Comparison of ENCODE assay signal across 10 cellular contexts in the genomic region with DNA sequence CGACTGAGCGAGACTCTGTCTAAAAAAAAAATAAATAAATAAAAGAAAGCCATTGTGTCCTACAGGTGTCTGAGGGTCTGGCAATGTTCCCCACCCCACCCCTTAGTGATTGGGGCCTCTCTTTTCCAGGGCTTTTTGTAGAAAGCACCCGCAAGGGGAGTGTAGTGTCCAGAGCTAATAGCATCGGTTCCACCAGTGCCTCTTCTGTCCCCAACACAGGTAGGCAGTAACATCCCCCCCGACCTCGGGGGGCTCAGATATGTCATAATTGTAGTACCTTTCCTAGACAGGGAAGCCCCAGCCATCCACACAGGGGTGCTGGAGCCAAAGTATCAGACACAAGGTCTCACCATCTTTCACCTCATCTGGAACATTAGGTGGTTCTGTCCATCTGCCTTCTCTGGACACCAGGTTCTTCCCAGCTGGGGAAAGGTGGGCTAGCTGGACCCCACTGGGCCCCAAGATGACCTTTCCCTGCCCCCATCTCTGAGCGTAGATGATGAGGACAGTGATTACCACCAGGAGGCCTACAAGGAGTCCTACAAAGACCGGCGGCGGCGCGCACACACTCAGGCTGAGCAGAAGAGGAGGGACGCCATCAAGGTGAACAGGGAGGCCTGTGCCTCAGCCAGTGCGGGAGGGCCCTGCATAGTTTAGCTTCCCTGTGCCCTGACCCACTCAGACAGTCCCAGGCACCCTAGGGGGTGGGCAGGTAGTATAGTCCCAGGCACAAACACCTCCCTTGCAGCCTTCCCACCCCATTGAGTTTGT. TPM values are rescaled to one million over a fixed set of nuclear protein-coding genes. Genes with fewer than 3 reads are reported as not detected.
DNase-seq lines count a peak whose midpoint lies in the region; ATAC-seq and TF ChIP-seq lines count a peak whose summit lies in the region.
"Had no signal": no experiment of that assay in that cellular context is flagged by ENCODE, and none has a peak within 500 bp of the region (broad histone marks: within the 10 kb centered on the region; RNA-seq: fewer than 3 reads in every experiment).

No MANE protein-coding gene starts in this region.

- TF ChIP-seq POLR2A in Raji (IDR thresholded peaks at IDR 0.05; ENCODE audit: insufficient read depth, low read depth, low read length) = 0 out of 2 replicates have a peak, but pooled peaks have one; percentile 19
- no peak for TF ChIP-seq POLR2A in gastroesophageal sphincter (IDR thresholded peaks at IDR 0.05)

- TF ChIP-seq EP300 in gastroesophageal sphincter (IDR thresholded peaks at IDR 0.05) = no peak

- H3K27me3 ChIP-seq in gastroesophageal sphincter (no peaks in the 10 kb centered on the region), skeletal muscle satellite cell (ENCODE audit: control insufficient read depth, insufficient read depth, low read length) (no peaks in the 10 kb centered on the region)

- ATAC-seq in gastroesophageal sphincter = no peak

- H3K4me1 ChIP-seq in gastroesophageal sphincter (peaks cover 0 to 50% (median 27%) of the 10 kb centered on the region in 3 donors), skeletal muscle satellite cell (ENCODE audit: control insufficient read depth, insufficient read depth, low read length) (peaks cover 34% of the 10 kb centered on the region)

- no peak for DNase-seq in T-helper 1 cell
- no peak for DNase-seq in GM03348 (ENCODE audit: low spot score)
- no peak for DNase-seq in ACHN
- no peak for DNase-seq in anterior cingulate cortex (lab: John Stamatoyannopoulos, UW)
- DNase-seq: NCI-H526 had no signal

- H3K27ac Mint-ChIP-seq in T-helper 1 cell treated with Interleukin-12 subunit alpha and Interleukin-12 subunit beta and Interleukin-4 antibody, amounts not matched to agents 30 μg/mL and 1 μg/mL, for 36 hours = peak overlapping the region; percentile 45

- H3K4me3 ChIP-seq in gastroesophageal sphincter (no peak overlapping the region), skeletal muscle satellite cell (ENCODE audit: low read length) (no peak overlapping the region)

- TF ChIP-seq CTCF in gastroesophageal sphincter (IDR thresholded peaks at IDR 0.05) = no peak

- no peaks in the 10 kb centered on the region for H3K9me3 Mint-ChIP-seq in T-helper 1 cell treated with Interleukin-12 subunit alpha and Interleukin-12 subunit beta and Interleukin-4 antibody, amounts not matched to agents 30 μg/mL and 1 μg/mL, for 36 hours

- no peak overlapping the region for H3K4me3 Mint-ChIP-seq in T-helper 1 cell treated with Interleukin-12 subunit alpha and Interleukin-12 subunit beta and Interleukin-4 antibody, amounts not matched to agents 30 μg/mL and 1 μg/mL, for 36 hours

- 80% methylated on average over 5 of the region's 14 CpGs; no CpG with 5 or more reads in 1 of the 2 donors for WGBS in gastroesophageal sphincter (ENCODE audit: low coverage in 1 of 2), 2 donors

- peaks cover 43% of the 10 kb centered on the region for H3K36me3 Mint-ChIP-seq in T-helper 1 cell treated with Interleukin-12 subunit alpha and Interleukin-12 subunit beta and Interleukin-4 antibody, amounts not matched to agents 30 μg/mL and 1 μg/mL, for 36 hours (ENCODE audit: low read depth)

- peak overlapping the region; percentile 46 for H3K4me2 ChIP-seq in skeletal muscle satellite cell (ENCODE audit: low read length)

- peaks cover 29% of the 10 kb centered on the region for H3K4me1 Mint-ChIP-seq in T-helper 1 cell treated with Interleukin-12 subunit alpha and Interleukin-12 subunit beta and Interleukin-4 antibody, amounts not matched to agents 30 μg/mL and 1 μg/mL, for 36 hours (ENCODE audit: low read depth)

- H3K27me3 Mint-ChIP-seq in T-helper 1 cell treated with Interleukin-12 subunit alpha and Interleukin-12 subunit beta and Interleukin-4 antibody, amounts not matched to agents 30 μg/mL and 1 μg/mL, for 36 hours (ENCODE audit: low read depth) = no peaks in the 10 kb centered on the region

- no peaks in the 10 kb centered on the region for H3K9me3 ChIP-seq in gastroesophageal sphincter
- no peaks in the 10 kb centered on the region for H3K9me3 ChIP-seq in skeletal muscle satellite cell (replicated peaks; ENCODE audit: low read length)
- H3K9me3 ChIP-seq: thoracic aorta had no signal

- in situ Hi-C loops in ACHN (cut with HindIII; ENCODE audit: low pct_ligation_motif_present, low pct_unique_long_range_greater_than_20kb, low sequenced_read_pairs) = no loop called here

- peak overlapping the region in 3 of 4 donors; percentile 26 to 95 (median 94) for H3K27ac ChIP-seq in gastroesophageal sphincter

- no peak overlapping the region for H3K9ac ChIP-seq in skeletal muscle satellite cell (ENCODE audit: low read depth, low read length)

- H3K36me3 ChIP-seq in gastroesophageal sphincter = peaks cover 0 to 80% of the 10 kb centered on the region in 2 donors
- peaks cover 78% of the 10 kb centered on the region for H3K36me3 ChIP-seq in skeletal muscle satellite cell (ENCODE audit: insufficient read depth, low read length)

RNA-seq across cellular contexts. Expression of gene MLX, which starts 1.6 kb away (rescaled TPM):
- 10 to 100 TPM; 24.4 to 33.9 (median 26.0) TPM for total RNA-seq in gastroesophageal sphincter
- total RNA-seq in skeletal muscle satellite cell (2012; rRNA removed) = 38.8 and 46.1 TPM in 2 replicates

RNA-seq across cellular contexts. Expression of gene COASY, which starts 6.6 kb away (rescaled TPM):
- 10 to 100 TPM; 16.8 to 25.8 (median 19.9) TPM for total RNA-seq in gastroesophageal sphincter
- total RNA-seq in skeletal muscle satellite cell (2012; rRNA removed) = 20.1 and 20.5 TPM in 2 replicates

RNA-seq across cellular contexts. Expression of gene PSMC3IP, which starts 9.0 kb away (rescaled TPM):
- 1 to 10 TPM; 4.0 to 6.8 (median 4.8) TPM for total RNA-seq in gastroesophageal sphincter
- 5.1 and 7.6 TPM in 2 replicates for total RNA-seq in skeletal muscle satellite cell (2012; rRNA removed)

RNA-seq across cellular contexts. Expression of gene HSD17B1, which starts 15.8 kb away (rescaled TPM):
- 1 to 10 TPM in 1 of 4 donors, under 1 TPM in 3; 0.39 to 1.4 (median 0.69) TPM for total RNA-seq in gastroesophageal sphincter
- 5.8 and 6.1 TPM in 2 replicates for total RNA-seq in skeletal muscle satellite cell (2012; rRNA removed)

RNA-seq across cellular contexts. Expression of gene NAGLU, which starts 32.5 kb away (rescaled TPM):
- 10 to 100 TPM; 31.9 to 46.9 (median 35.7) TPM for total RNA-seq in gastroesophageal sphincter
- total RNA-seq in skeletal muscle satellite cell (2012; rRNA removed) = 23.8 and 26.9 TPM in 2 replicates
